In genomic region chr3:192467230-192468186, GRCh38 we compare ENCODE assay signal across 8 cellular contexts.
DNase-seq lines count a peak whose midpoint lies in the region; ATAC-seq and TF ChIP-seq lines count a peak whose summit lies in the region.

No MANE protein-coding gene starts in this region.

- no peaks in the 10 kb centered on the region for H3K27me3 ChIP-seq in thyroid gland

- no peaks in the 10 kb centered on the region for H3K4me1 Mint-ChIP-seq in activated CD4-positive, alpha-beta memory T cell treated with anti-CD3 and anti-CD28 coated beads for 36 hours (ENCODE audit: low read depth)
- H3K4me1 Mint-ChIP-seq in naive thymus-derived CD8-positive, alpha-beta T cell = peaks cover 0 to 6% (median 3%) of the 10 kb centered on the region in 4 donors

- H3K9me3 ChIP-seq in thyroid gland = no peaks in the 10 kb centered on the region

- H3K4me3 Mint-ChIP-seq in activated CD4-positive, alpha-beta memory T cell treated with anti-CD3 and anti-CD28 coated beads for 36 hours = no peak overlapping the region
- H3K4me3 Mint-ChIP-seq in naive thymus-derived CD8-positive, alpha-beta T cell = no peak overlapping the region

- intact Hi-C loops in activated CD4-positive, alpha-beta memory T cell treated with anti-CD3 and anti-CD28 coated beads for 36 hours (cut with micrococcal nuclease) = loop anchor here (1.0 to 5.0 kb wide), 3 partner anchors 100 to 1105 kb away; no protein-coding TSS in a partner anchor
- intact Hi-C loops in thyroid gland (cut with DNase I) = no loop called here

- no peaks in the 10 kb centered on the region for H3K4me1 ChIP-seq in thyroid gland

- peaks cover 18% of the 10 kb centered on the region for H3K27me3 Mint-ChIP-seq in activated CD4-positive, alpha-beta memory T cell treated with anti-CD3 and anti-CD28 coated beads for 36 hours
- peaks cover 12 to 27% (median 13%) of the 10 kb centered on the region in 5 donors for H3K27me3 Mint-ChIP-seq in naive thymus-derived CD8-positive, alpha-beta T cell

- POLR2A ChIA-PET in activated CD4-positive, alpha-beta memory T cell treated with anti-CD3 and anti-CD28 coated beads for 36 hours (lab: Charles Lee) = no interaction called here
- POLR2A ChIA-PET in naive thymus-derived CD8-positive, alpha-beta T cell (lab: Charles Lee) = no interaction called here

- DNase-seq in Caki2 (ENCODE audit: low read depth) (peak; percentile 28), NCI-H510A (lab: John Stamatoyannopoulos, UW) (peak; percentile 20), thyroid gland (peak; percentile 49 to 55)
- DNase-seq in activated CD4-positive, alpha-beta memory T cell treated with anti-CD3 and anti-CD28 coated beads for 36 hours = peak; percentile 57
- DNase-seq in naive thymus-derived CD8-positive, alpha-beta T cell = peak in 8 of 10 donors; percentile 9 to 46 (median 30)

- 37 to 38% methylated on average over 13 of the region's 13 CpGs for WGBS in thyroid gland, 2 donors

- no peak overlapping the region for H3K27ac ChIP-seq in thyroid gland

- TF ChIP-seq POLR2A in thyroid gland (IDR thresholded peaks at IDR 0.05) = no peak

- TF ChIP-seq CTCF in thyroid gland (IDR thresholded peaks at IDR 0.05) = peak; percentile 73 to 93 (median 83)

- no peak overlapping the region for H3K4me3 ChIP-seq in thyroid gland (replicated peaks in 1 of 3)

- H3K36me3 Mint-ChIP-seq in activated CD4-positive, alpha-beta memory T cell treated with anti-CD3 and anti-CD28 coated beads for 36 hours = no peaks in the 10 kb centered on the region
- H3K36me3 Mint-ChIP-seq in naive thymus-derived CD8-positive, alpha-beta T cell = no peaks in the 10 kb centered on the region

- H3K27ac Mint-ChIP-seq in activated CD4-positive, alpha-beta memory T cell treated with anti-CD3 and anti-CD28 coated beads for 36 hours = no peak overlapping the region
- H3K27ac Mint-ChIP-seq in naive thymus-derived CD8-positive, alpha-beta T cell = no peak overlapping the region

- no peaks in the 10 kb centered on the region for H3K9me3 Mint-ChIP-seq in activated CD4-positive, alpha-beta memory T cell treated with anti-CD3 and anti-CD28 coated beads for 36 hours
- H3K9me3 Mint-ChIP-seq in naive thymus-derived CD8-positive, alpha-beta T cell = no peaks in the 10 kb centered on the region

- ATAC-seq in GM19372 (IDR thresholded peaks at IDR 0.05; ENCODE audit: low read depth, unreplicated experiment) (peak; percentile 95), HG03342 (IDR thresholded peaks at IDR 0.05; ENCODE audit: unreplicated experiment) (peak; percentile 96), esophagus mucosa (peak; percentile 85)
- ATAC-seq in naive thymus-derived CD8-positive, alpha-beta T cell = peak; percentile 58 to 71

- in situ Hi-C loops in Caki2 (cut with HindIII; ENCODE audit: low pct_unique_long_range_greater_than_20kb, low sequenced_read_pairs) = no loop called here

- no peaks in the 10 kb centered on the region for H3K36me3 ChIP-seq in thyroid gland

- CTCF ChIA-PET in activated CD4-positive, alpha-beta memory T cell treated with anti-CD3 and anti-CD28 coated beads for 36 hours (lab: Charles Lee) = interaction anchor here (0.6 to 1.9 kb wide), 7 partner anchors 8 to 1106 kb away, joined by 3 to 7 read pairs (median 3); no protein-coding TSS in a partner anchor
